ENCODE assay signal across 1 cellular context in genomic region chr1:58710190-58710589, GRCh38.
TF ChIP-seq lines count a peak whose summit lies in the region.

No MANE protein-coding gene starts in this region.

TF ChIP-seq in K562, 482 proteins besides CTCF, POLR2A, EP300 and RAD21 (continued from another document):
- TF ChIP-seq E2F5 (CRISPR knock-in tag; IDR thresholded peaks at IDR 0.05), result no peak
- TF ChIP-seq MCM2 (IDR thresholded peaks at IDR 0.05; ENCODE audit: low read depth), result no peak
- no peak for TF ChIP-seq ZMIZ1 (IDR thresholded peaks at IDR 0.05; ENCODE audit: low read depth in 2 of 2, low read length in 2 of 2)
- no peak for TF ChIP-seq CHD1 (IDR thresholded peaks at IDR 0.05; ENCODE audit: low read length)
- TF ChIP-seq STAT6 (CRISPR knock-in tag; IDR thresholded peaks at IDR 0.05), result no peak
